Comparison of ENCODE assay signal across 8 cellular contexts in the genomic region with DNA sequence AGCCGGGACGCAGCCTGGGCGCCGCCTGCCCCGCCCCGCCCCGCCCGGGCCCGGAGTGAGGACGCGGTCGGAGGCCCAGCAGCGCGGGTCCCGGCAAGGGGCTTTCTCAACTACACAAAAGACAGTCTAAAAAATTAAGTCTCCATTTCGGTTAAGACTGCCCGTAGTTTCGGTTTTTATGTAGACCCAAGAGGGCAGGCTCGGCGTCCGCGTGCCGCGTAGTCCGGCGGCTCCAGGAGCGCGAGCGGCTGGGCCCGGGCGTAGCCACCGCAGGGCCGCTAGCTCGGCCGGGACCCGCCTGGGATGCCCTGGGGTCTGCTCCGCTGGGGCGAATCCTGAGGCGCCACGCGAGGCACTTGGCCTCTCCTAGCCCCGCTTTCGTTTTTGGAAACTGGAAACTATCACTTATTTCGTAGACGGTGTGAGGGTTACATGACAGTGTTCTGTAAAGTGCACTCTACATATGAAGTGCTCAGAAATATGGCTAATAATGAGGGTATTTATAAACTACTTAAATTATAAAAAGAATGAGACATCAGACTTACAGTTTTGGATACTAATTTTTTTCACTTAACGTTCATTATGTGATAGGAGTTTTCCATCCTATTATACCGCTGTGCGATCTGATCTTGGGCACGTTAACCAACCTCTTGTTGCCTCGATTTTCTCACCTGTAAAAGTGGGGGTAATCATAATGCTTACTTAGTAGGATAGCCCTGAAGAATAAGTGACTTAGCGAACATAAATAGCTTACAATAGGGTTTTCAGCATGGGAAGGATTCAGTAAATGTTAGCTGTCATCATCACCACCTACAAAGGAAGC. TPM values are rescaled to one million over a fixed set of nuclear protein-coding genes. Genes with fewer than 3 reads are reported as not detected.
DNase-seq lines count a peak whose midpoint lies in the region; ATAC-seq and TF ChIP-seq lines count a peak whose summit lies in the region.

No MANE protein-coding gene starts in this region.

- intact Hi-C loops in vagina (cut with DNase I): no loop called here

- TF ChIP-seq POLR2A in vagina (IDR thresholded peaks at IDR 0.05): no peak

- H3K79me2 ChIP-seq in ACC112 (ENCODE audit: control insufficient read depth, insufficient read depth, low read length, unreplicated experiment): peaks cover 14% of the 10 kb centered on the region

- H3K27ac ChIP-seq in ACC112 (ENCODE audit: low read depth, low read length): peak overlapping the region; percentile 33; the same call in 1 of the 2 replicates
- H3K27ac ChIP-seq in neutrophil: peak overlapping the region; percentile 51
- H3K27ac ChIP-seq in vagina: peak overlapping the region; percentile 92

- H3K4me1 ChIP-seq in ACC112 (ENCODE audit: control insufficient read depth, insufficient read depth, low read length, unreplicated experiment): peaks cover 26% of the 10 kb centered on the region
- H3K4me1 ChIP-seq in neutrophil (ENCODE audit: control insufficient read depth in 1 of 2, insufficient read depth in 1 of 2, low read depth in 1 of 2, low read length in 1 of 2): peaks cover 15 to 20% of the 10 kb centered on the region in 2 experiments
- peaks cover 35% of the 10 kb centered on the region for H3K4me1 ChIP-seq in vagina

- H3K4me3 ChIP-seq in ACC112 (ENCODE audit: low read depth, low read length) (peak overlapping the region; percentile 97), neutrophil (ENCODE audit: low read depth in 1 of 2, low read length in 1 of 2) (peak overlapping the region; percentile 71 to 73), vagina (peak overlapping the region; percentile 73 to 85)

- H3K9me3 ChIP-seq in neutrophil (no peaks in the 10 kb centered on the region), vagina (no peaks in the 10 kb centered on the region)

- TF ChIP-seq CTCF in neutrophil (IDR thresholded peaks at IDR 0.05): no peak
- TF ChIP-seq CTCF in vagina (IDR thresholded peaks at IDR 0.05): no peak

- ATAC-seq in GM18498 (IDR thresholded peaks at IDR 0.05; ENCODE audit: unreplicated experiment) (peak; percentile 69), HG02870 (IDR thresholded peaks at IDR 0.05; ENCODE audit: unreplicated experiment) (peak; percentile 42)

- no peaks in the 10 kb centered on the region for H3K27me3 ChIP-seq in ACC112 (ENCODE audit: insufficient read depth, low read length)
- peaks cover 5% of the 10 kb centered on the region for H3K27me3 ChIP-seq in neutrophil
- no peaks in the 10 kb centered on the region for H3K27me3 ChIP-seq in vagina

- H2AFZ ChIP-seq in ACC112 (ENCODE audit: low read length, unreplicated experiment): peak overlapping the region; percentile 89

- peak; percentile 64 for DNase-seq in OCI-M1 (lab: John Stamatoyannopoulos, UW)
- peak; percentile 79 for DNase-seq in activated effector memory CD4-positive, alpha-beta T cell treated with anti-CD3 and anti-CD28 coated beads, Interleukin-2, amount 50 U/mL, for 16 hours
- peak; percentile 19 for DNase-seq in foreskin melanocyte
- DNase-seq in vagina (ENCODE audit: extremely low spot score in 2 of 2): peak in 1 of 2 donors; percentile 83

- H3K36me3 ChIP-seq in ACC112 (ENCODE audit: insufficient read depth, low read length): no peaks in the 10 kb centered on the region
- no peaks in the 10 kb centered on the region for H3K36me3 ChIP-seq in neutrophil
- H3K36me3 ChIP-seq in vagina: no peaks in the 10 kb centered on the region

RNA-seq across cellular contexts. Expression of gene BLVRA, which starts 0.6 kb away (rescaled TPM):
- 65.6 TPM for total RNA-seq in vagina

RNA-seq across cellular contexts. Expression of gene COA1, which starts 29.7 kb away (rescaled TPM):
- total RNA-seq in vagina: 47.6 TPM

Comparison
In these comparisons a context has a peak if more than half of its experiments do, and no peak if none do; other contexts are left out.
1. H3K27ac ChIP-seq: peak in every context shown above with its lines; median percentile 92 in vagina; 51 in neutrophil; 33 in ACC112.